Comparison of ENCODE assay signal across 1 cellular context in the genomic region with DNA sequence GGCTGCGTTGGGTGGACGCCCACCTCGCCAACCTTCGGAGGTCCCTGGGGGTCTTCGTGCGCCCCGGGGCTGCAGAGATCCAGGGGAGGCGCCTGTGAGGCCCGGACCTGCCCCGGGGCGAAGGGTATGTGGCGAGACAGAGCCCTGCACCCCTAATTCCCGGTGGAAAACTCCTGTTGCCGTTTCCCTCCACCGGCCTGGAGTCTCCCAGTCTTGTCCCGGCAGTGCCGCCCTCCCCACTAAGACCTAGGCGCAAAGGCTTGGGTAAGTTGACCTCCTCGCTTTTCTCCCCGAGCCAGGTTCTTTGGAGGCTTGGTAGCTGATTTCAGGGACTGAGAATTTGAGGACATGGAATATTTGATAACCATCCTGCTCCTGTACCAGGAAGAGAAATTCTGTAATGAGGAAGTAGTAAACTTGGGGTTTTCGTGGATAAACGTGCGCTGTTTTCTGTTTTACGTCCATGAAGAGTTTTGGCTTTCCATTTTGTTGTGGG.
TF ChIP-seq lines count a peak whose summit lies in the region.

No MANE protein-coding gene starts in this region.

TF ChIP-seq in HEK293, 187 proteins besides CTCF, POLR2A, EP300 and RAD21 (continued from another document):
- TF ChIP-seq, protein P1, sequence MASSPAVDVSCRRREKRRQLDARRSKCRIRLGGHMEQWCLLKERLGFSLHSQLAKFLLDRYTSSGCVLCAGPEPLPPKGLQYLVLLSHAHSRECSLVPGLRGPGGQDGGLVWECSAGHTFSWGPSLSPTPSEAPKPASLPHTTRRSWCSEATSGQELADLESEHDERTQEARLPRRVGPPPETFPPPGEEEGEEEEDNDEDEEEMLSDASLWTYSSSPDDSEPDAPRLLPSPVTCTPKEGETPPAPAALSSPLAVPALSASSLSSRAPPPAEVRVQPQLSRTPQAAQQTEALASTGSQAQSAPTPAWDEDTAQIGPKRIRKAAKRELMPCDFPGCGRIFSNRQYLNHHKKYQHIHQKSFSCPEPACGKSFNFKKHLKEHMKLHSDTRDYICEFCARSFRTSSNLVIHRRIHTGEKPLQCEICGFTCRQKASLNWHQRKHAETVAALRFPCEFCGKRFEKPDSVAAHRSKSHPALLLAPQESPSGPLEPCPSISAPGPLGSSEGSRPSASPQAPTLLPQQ (tag by site-specific recombination; IDR thresholded peaks at IDR 0.05), result 0 out of 2 replicates have a peak, but pooled peaks have one; percentile 13
- TF ChIP-seq, protein P2, sequence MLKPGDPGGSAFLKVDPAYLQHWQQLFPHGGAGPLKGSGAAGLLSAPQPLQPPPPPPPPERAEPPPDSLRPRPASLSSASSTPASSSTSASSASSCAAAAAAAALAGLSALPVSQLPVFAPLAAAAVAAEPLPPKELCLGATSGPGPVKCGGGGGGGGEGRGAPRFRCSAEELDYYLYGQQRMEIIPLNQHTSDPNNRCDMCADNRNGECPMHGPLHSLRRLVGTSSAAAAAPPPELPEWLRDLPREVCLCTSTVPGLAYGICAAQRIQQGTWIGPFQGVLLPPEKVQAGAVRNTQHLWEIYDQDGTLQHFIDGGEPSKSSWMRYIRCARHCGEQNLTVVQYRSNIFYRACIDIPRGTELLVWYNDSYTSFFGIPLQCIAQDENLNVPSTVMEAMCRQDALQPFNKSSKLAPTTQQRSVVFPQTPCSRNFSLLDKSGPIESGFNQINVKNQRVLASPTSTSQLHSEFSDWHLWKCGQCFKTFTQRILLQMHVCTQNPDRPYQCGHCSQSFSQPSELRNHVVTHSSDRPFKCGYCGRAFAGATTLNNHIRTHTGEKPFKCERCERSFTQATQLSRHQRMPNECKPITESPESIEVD (tag by site-specific recombination; IDR thresholded peaks at IDR 0.05), result peak; percentile 85
- TF ChIP-seq SCRT2 (tag by site-specific recombination; IDR thresholded peaks at IDR 0.05), result peak; percentile 52
- TF ChIP-seq ZNF514 (tag by site-specific recombination; IDR thresholded peaks at IDR 0.05), result no peak
- no peak for TF ChIP-seq ZNF747 (tag by site-specific recombination; IDR thresholded peaks at IDR 0.05)
- no peak for TF ChIP-seq MYNN (tag by site-specific recombination; IDR thresholded peaks at IDR 0.05; ENCODE audit: borderline replicate concordance)
- TF ChIP-seq, protein P3, sequence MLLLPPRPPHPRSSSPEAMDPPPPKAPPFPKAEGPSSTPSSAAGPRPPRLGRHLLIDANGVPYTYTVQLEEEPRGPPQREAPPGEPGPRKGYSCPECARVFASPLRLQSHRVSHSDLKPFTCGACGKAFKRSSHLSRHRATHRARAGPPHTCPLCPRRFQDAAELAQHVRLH (tag by site-specific recombination; IDR thresholded peaks at IDR 0.05), result no peak
- no peak for TF ChIP-seq ZNF549 (tag by site-specific recombination; IDR thresholded peaks at IDR 0.05)
- TF ChIP-seq, protein P4, sequence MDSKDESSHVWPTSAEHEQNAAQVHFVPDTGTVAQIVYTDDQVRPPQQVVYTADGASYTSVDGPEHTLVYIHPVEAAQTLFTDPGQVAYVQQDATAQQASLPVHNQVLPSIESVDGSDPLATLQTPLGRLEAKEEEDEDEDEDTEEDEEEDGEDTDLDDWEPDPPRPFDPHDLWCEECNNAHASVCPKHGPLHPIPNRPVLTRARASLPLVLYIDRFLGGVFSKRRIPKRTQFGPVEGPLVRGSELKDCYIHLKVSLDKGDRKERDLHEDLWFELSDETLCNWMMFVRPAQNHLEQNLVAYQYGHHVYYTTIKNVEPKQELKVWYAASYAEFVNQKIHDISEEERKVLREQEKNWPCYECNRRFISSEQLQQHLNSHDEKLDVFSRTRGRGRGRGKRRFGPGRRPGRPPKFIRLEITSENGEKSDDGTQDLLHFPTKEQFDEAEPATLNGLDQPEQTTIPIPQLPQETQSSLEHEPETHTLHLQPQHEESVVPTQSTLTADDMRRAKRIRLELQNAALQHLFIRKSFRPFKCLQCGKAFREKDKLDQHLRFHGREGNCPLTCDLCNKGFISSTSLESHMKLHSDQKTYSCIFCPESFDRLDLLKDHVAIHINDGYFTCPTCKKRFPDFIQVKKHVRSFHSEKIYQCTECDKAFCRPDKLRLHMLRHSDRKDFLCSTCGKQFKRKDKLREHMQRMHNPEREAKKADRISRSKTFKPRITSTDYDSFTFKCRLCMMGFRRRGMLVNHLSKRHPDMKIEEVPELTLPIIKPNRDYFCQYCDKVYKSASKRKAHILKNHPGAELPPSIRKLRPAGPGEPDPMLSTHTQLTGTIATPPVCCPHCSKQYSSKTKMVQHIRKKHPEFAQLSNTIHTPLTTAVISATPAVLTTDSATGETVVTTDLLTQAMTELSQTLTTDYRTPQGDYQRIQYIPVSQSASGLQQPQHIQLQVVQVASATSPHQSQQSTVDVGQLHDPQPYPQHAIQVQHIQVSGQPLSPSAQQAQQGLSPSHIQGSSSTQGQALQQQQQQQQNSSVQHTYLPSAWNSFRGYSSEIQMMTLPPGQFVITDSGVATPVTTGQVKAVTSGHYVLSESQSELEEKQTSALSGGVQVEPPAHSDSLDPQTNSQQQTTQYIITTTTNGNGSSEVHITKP (tag by site-specific recombination; IDR thresholded peaks at IDR 0.05), result peak; percentile 81
- no peak for TF ChIP-seq SALL2 (tag by site-specific recombination; IDR thresholded peaks at IDR 0.05; ENCODE audit: borderline replicate concordance)
- no peak for TF ChIP-seq KLF16 (tag by site-specific recombination; IDR thresholded peaks at IDR 0.05)
- no peak; the same call in 1 of the 2 replicates for TF ChIP-seq ZBTB20 (tag by site-specific recombination; IDR thresholded peaks at IDR 0.05)
- TF ChIP-seq, protein P5, sequence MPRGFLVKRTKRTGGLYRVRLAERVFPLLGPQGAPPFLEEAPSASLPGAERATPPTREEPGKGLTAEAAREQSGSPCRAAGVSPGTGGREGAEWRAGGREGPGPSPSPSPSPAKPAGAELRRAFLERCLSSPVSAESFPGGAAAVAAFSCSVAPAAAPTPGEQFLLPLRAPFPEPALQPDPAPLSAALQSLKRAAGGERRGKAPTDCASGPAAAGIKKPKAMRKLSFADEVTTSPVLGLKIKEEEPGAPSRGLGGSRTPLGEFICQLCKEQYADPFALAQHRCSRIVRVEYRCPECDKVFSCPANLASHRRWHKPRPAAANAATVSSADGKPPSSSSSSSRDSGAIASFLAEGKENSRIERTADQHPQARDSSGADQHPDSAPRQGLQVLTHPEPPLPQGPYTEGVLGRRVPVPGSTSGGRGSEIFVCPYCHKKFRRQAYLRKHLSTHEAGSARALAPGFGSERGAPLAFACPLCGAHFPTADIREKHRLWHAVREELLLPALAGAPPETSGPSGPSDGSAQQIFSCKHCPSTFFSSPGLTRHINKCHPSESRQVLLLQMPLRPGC (tag by site-specific recombination; IDR thresholded peaks at IDR 0.05), result no peak
- no peak for TF ChIP-seq ZNF791 (tag by site-specific recombination; IDR thresholded peaks at IDR 0.05)
- no peak for TF ChIP-seq SETDB1 (IDR thresholded peaks at IDR 0.05; ENCODE audit: insufficient read length, low read length)
- TF ChIP-seq ZNF121 (tag by site-specific recombination; IDR thresholded peaks at IDR 0.05), result peak; percentile 97
- TF ChIP-seq ZNF341 (tag by site-specific recombination; IDR thresholded peaks at IDR 0.05; ENCODE audit: low read depth), result 0 out of 2 replicates have a peak, but pooled peaks have one; percentile 8
- TF ChIP-seq IKZF3 (tag by site-specific recombination; IDR thresholded peaks at IDR 0.05), result peak; percentile 83; the same call in 1 of the 2 replicates
